ENCODE assay signal across 1 cellular context in the genomic region with DNA sequence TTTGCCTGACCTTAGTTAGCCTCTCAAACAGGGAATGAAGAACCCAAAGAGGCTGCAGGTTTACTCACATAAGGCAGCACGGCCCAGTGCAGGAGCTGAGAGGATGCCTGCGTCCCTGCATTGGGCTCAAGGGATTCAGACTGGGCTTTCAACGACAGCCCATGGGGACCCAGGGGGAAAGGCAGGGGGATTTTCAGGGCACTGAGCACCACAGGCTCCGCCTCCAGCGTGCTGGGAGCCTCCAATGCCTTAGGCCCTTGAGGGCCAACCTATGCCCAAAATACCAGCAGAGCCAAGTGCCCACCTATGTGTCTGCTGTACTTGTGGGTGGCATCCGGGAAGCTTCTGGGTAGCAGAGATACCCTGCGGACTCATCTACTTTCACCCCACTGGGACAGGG.
TF ChIP-seq lines count a peak whose summit lies in the region.

No MANE protein-coding gene starts in this region.

TF ChIP-seq in GM12878, 131 proteins besides CTCF, POLR2A, EP300 and RAD21:
- TF ChIP-seq MEF2B (IDR thresholded peaks at IDR 0.05; ENCODE audit: partially characterized antibody, poor library complexity, severe bottlenecking) (peak; percentile 35), TAF1 (IDR thresholded peaks at IDR 0.05; ENCODE audit: borderline replicate concordance, low read depth, low read length) (no peak), BRCA1 (IDR thresholded peaks at IDR 0.05; ENCODE audit: low read depth, low read length) (no peak), SUZ12 (IDR thresholded peaks at IDR 0.05; ENCODE audit: unreplicated experiment) (no peak)
